26 cellular contexts compared by ENCODE assay signal in genomic region chr20:49765413-49765736, GRCh38. TPM values are rescaled to one million over a fixed set of nuclear protein-coding genes. Genes with fewer than 3 reads are reported as not detected.
DNase-seq lines count a peak whose midpoint lies in the region; ATAC-seq and TF ChIP-seq lines count a peak whose summit lies in the region.
"Had no signal": no experiment of that assay in that cellular context is flagged by ENCODE, and none has a peak within 500 bp of the region (broad histone marks: within the 10 kb centered on the region; RNA-seq: fewer than 3 reads in every experiment).

No MANE protein-coding gene starts in this region.

- peak overlapping the region; percentile 89 to 98 (median 94) for H3K27ac Mint-ChIP-seq in CD14-positive monocyte
- H3K27ac Mint-ChIP-seq in stimulated activated memory B cell treated with anti-CD40 and anti-IgM and Interleukin-4, amounts not matched to agents 10 μg/mL and 1 μg/mL and 100 μg/mL, for 72 hours = no peak overlapping the region
- H3K27ac Mint-ChIP-seq: activated CD4-positive, alpha-beta memory T cell treated with anti-CD3 and anti-CD28 coated beads, Interleukin-2, amount 10 ng/mL, durations not matched to agents 7 days and 5 days; B cell; stimulated activated naive B cell treated with anti-CD40 and anti-IgM and Interleukin-4, amounts not matched to agents 10 μg/mL and 1 μg/mL and 100 μg/mL, for 72 hours had no signal

- peaks cover 27 to 67% of the 10 kb centered on the region in 2 donors for H3K4me1 ChIP-seq in left lung
- peaks cover 28% of the 10 kb centered on the region for H3K4me1 ChIP-seq in psoas muscle

- H3K4me3 Mint-ChIP-seq in CD14-positive monocyte = peak overlapping the region in 1 of 2 donors; percentile 51
- no peak overlapping the region for H3K4me3 Mint-ChIP-seq in stimulated activated memory B cell treated with anti-CD40 and anti-IgM and Interleukin-4, amounts not matched to agents 10 μg/mL and 1 μg/mL and 100 μg/mL, for 72 hours
- H3K4me3 Mint-ChIP-seq: activated CD4-positive, alpha-beta memory T cell treated with anti-CD3 and anti-CD28 coated beads, Interleukin-2, amount 10 ng/mL, durations not matched to agents 7 days and 5 days; B cell; central memory CD8-positive, alpha-beta T cell; immature natural killer cell; stimulated activated naive B cell treated with anti-CD40 and anti-IgM and Interleukin-4, amounts not matched to agents 10 μg/mL and 1 μg/mL and 100 μg/mL, for 72 hours had no signal

- ATAC-seq in left lung = no peak
- ATAC-seq in psoas muscle = no peak
- no peak for ATAC-seq in stimulated activated memory B cell treated with anti-CD40 and anti-IgM and Interleukin-4, amounts not matched to agents 10 μg/mL and 1 μg/mL and 100 μg/mL, for 72 hours
- ATAC-seq in GM21717 (IDR thresholded peaks at IDR 0.05; ENCODE audit: unreplicated experiment) = no peak
- ATAC-seq: stimulated activated naive B cell treated with anti-CD40 and anti-IgM and Interleukin-4, amounts not matched to agents 10 μg/mL and 1 μg/mL and 100 μg/mL, for 72 hours had no signal

- intact Hi-C loops in CD14-positive monocyte (cut with micrococcal nuclease) (loop anchor here (5.0 kb wide), 2 partner anchors 47 to 53 kb away; partner anchors contain the start of genes SLC9A8 (in 2 of the 2) and B4GALT5 (in 1 of the 2)), left lung (cut with DNase I) (no loop called here), psoas muscle (cut with DNase I) (loop anchor here in 1 of 2 donors (5.0 kb wide), 1 partner anchor 48 kb away; no protein-coding TSS in a partner anchor)

- H3K4me1 Mint-ChIP-seq in CD14-positive monocyte = peaks cover 62% of the 10 kb centered on the region
- H3K4me1 Mint-ChIP-seq in stimulated activated memory B cell treated with anti-CD40 and anti-IgM and Interleukin-4, amounts not matched to agents 10 μg/mL and 1 μg/mL and 100 μg/mL, for 72 hours = no peaks in the 10 kb centered on the region
- H3K4me1 Mint-ChIP-seq: B cell had no signal

- H3K27me3 ChIP-seq in HL-60 (ENCODE audit: insufficient read depth, poor library complexity, severe bottlenecking) (no peaks in the 10 kb centered on the region), left lung (no peaks in the 10 kb centered on the region), psoas muscle (ENCODE audit: insufficient read depth in 3 of 3, low read length in 2 of 3) (no peaks in the 10 kb centered on the region)
- H3K27me3 ChIP-seq: Peyer's patch, thyroid gland had no signal

- H3K4me3 ChIP-seq in HL-60 (replicated peaks; ENCODE audit: insufficient read depth, low read length) (no peak overlapping the region), left lung (no peak overlapping the region), psoas muscle (no peak overlapping the region)
- H3K4me3 ChIP-seq: Peyer's patch, thyroid gland had no signal

- no peaks in the 10 kb centered on the region for H3K36me3 ChIP-seq in left lung
- no peaks in the 10 kb centered on the region for H3K36me3 ChIP-seq in psoas muscle (ENCODE audit: insufficient read depth in 1 of 2, low read depth in 1 of 2)
- H3K36me3 ChIP-seq: Peyer's patch, thyroid gland had no signal

- DNase-seq in CD14-positive monocyte (ENCODE audit: low spot score) (no peak), HL-60 (ENCODE audit: low read depth in 1 of 2, low spot score in 1 of 2) (no peak), left lung (no peak), psoas muscle (no peak), hypothalamus (lab: John Stamatoyannopoulos, UW) (no peak), occipital lobe (lab: John Stamatoyannopoulos, UW) (no peak)
- DNase-seq: activated CD4-positive, alpha-beta memory T cell treated with anti-CD3 and anti-CD28 coated beads, Interleukin-2, amount 10 ng/mL, durations not matched to agents 7 days and 5 days; activated CD8-positive, alpha-beta memory T cell treated with anti-CD3 and anti-CD28 coated beads, Interleukin-2, amount 50 U/mL, for 4 hours; activated naive CD4-positive, alpha-beta T cell treated with Interleukin-2 at 50 U/mL for 16 hours; dermis blood vessel endothelial cell; HCEC 1CT; hippocampal formation; immature natural killer cell; left colon; mesendoderm; NCI-H1436; NCI-H2081 treated with DMSO at 0.1 percent for 48 hours; nucleus accumbens; Peyer's patch; SHP77; stimulated activated naive B cell treated with anti-CD40 and anti-IgM and Interleukin-4, amounts not matched to agents 10 μg/mL and 1 μg/mL and 100 μg/mL, for 72 hours; thyroid gland had no signal

- 91 to 96% (median 93%) methylated on average over 5 of the region's 5 CpGs for WGBS in psoas muscle, 3 donors

- peaks cover 4 to 11% of the 10 kb centered on the region in 2 donors for H3K36me3 Mint-ChIP-seq in CD14-positive monocyte
- H3K36me3 Mint-ChIP-seq in stimulated activated memory B cell treated with anti-CD40 and anti-IgM and Interleukin-4, amounts not matched to agents 10 μg/mL and 1 μg/mL and 100 μg/mL, for 72 hours = no peaks in the 10 kb centered on the region
- H3K36me3 Mint-ChIP-seq: immature natural killer cell; stimulated activated naive B cell treated with anti-CD40 and anti-IgM and Interleukin-4, amounts not matched to agents 10 μg/mL and 1 μg/mL and 100 μg/mL, for 72 hours had no signal

- H3K9me3 ChIP-seq in left lung = no peaks in the 10 kb centered on the region
- H3K9me3 ChIP-seq in psoas muscle = no peaks in the 10 kb centered on the region
- H3K9me3 ChIP-seq: Peyer's patch, thyroid gland had no signal

- TF ChIP-seq CTCF in CD14-positive monocyte (IDR thresholded peaks at IDR 0.05) (no peak), HL-60 (IDR thresholded peaks at IDR 0.05; ENCODE audit: insufficient read depth, low read length) (no peak), left lung (IDR thresholded peaks at IDR 0.05) (no peak), psoas muscle (IDR thresholded peaks at IDR 0.05) (no peak)

- peak overlapping the region; percentile 87 for H3K27ac ChIP-seq in HL-60 (replicated peaks)
- peak overlapping the region; percentile 50 to 89 for H3K27ac ChIP-seq in left lung
- peak overlapping the region; percentile 53 for H3K27ac ChIP-seq in psoas muscle
- H3K27ac ChIP-seq: thyroid gland had no signal

- peaks cover 1 to 5% (median 2%) of the 10 kb centered on the region in 3 donors for H3K27me3 Mint-ChIP-seq in CD14-positive monocyte (ENCODE audit: low read depth in 3 of 3)
- peaks cover 10% of the 10 kb centered on the region for H3K27me3 Mint-ChIP-seq in stimulated activated memory B cell treated with anti-CD40 and anti-IgM and Interleukin-4, amounts not matched to agents 10 μg/mL and 1 μg/mL and 100 μg/mL, for 72 hours

- H3K9me3 Mint-ChIP-seq in CD14-positive monocyte = peaks cover 0 to 6% (median 0%) of the 10 kb centered on the region in 7 donors
- no peaks in the 10 kb centered on the region for H3K9me3 Mint-ChIP-seq in stimulated activated memory B cell treated with anti-CD40 and anti-IgM and Interleukin-4, amounts not matched to agents 10 μg/mL and 1 μg/mL and 100 μg/mL, for 72 hours
- H3K9me3 Mint-ChIP-seq: activated CD4-positive, alpha-beta memory T cell treated with anti-CD3 and anti-CD28 coated beads, Interleukin-2, amount 10 ng/mL, durations not matched to agents 7 days and 5 days; central memory CD8-positive, alpha-beta T cell; immature natural killer cell; stimulated activated naive B cell treated with anti-CD40 and anti-IgM and Interleukin-4, amounts not matched to agents 10 μg/mL and 1 μg/mL and 100 μg/mL, for 72 hours had no signal

RNA-seq across cellular contexts. Expression of gene SLC9A8, which starts 47.3 kb away (rescaled TPM):
- polyA plus RNA-seq in CD14-positive monocyte (1 to 10 TPM; 3.0 to 3.3 TPM), psoas muscle (10 to 100 TPM in 1 of 3 donors, 1 to 10 TPM in 2; 6.1 to 11.4 (median 6.3) TPM)
- total RNA-seq in left lung (10 to 100 TPM in 1 of 2 donors, 1 to 10 TPM in 1; 8.4 to 16.7 TPM), psoas muscle (10 to 100 TPM in 3 of 4 donors, 1 to 10 TPM in 1; 8.2 to 19.4 (median 11.2) TPM), occipital lobe (6.1 TPM)

RNA-seq across cellular contexts. Expression of gene B4GALT5, which starts 51.7 kb away (rescaled TPM):
- polyA plus RNA-seq in CD14-positive monocyte (1 to 10 TPM; 2.4 to 2.7 TPM), psoas muscle (10 to 100 TPM; 32.0 to 75.3 (median 72.3) TPM)
- total RNA-seq in left lung (10 to 100 TPM; 38.4 to 51.0 TPM), psoas muscle (100 to 1,000 TPM in 2 of 4 donors, 10 to 100 TPM in 2; 49.3 to 284 (median 92.5) TPM), occipital lobe (59.3 TPM)

Comparison
In these comparisons a context has a peak if more than half of its experiments do, and no peak if none do; other contexts are left out.
1. intact Hi-C loops: an anchor here in CD14-positive monocyte (5.0 kb wide); none called in left lung.